Comparison of ENCODE assay signal across 29 cellular contexts in the genomic region with DNA sequence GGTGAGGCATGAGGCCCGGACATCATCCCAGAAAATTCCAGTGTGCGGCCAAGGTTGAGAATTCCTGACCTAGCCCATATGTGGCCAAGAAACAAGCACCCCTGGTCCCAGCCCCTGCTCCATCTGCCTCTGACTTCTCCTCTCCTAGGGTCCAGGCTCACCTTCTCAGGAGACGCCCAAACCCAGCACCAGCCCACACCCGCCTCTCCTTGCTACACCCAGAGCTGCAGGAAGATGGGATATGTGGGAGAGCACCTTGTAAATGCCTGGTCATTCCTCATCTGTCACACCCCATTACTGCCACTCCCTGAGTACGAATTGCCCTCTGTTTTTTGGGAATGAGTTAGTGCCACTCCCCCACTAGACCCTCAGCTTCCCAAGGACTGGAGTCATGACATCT. TPM values are rescaled to one million over a fixed set of nuclear protein-coding genes. Genes with fewer than 3 reads are reported as not detected.
"Had no signal": no experiment of that assay in that cellular context is flagged by ENCODE, and none has a peak within 500 bp of the region (broad histone marks: within the 10 kb centered on the region; RNA-seq: fewer than 3 reads in every experiment).

No MANE protein-coding gene starts in this region.

- H3K9ac ChIP-seq: parathyroid adenoma had no signal

- H3K27me3 ChIP-seq: gastrocnemius medialis, right atrium auricular region, transverse colon, uterus had no signal

- H3K9me3 ChIP-seq: gastrocnemius medialis, right atrium auricular region, spleen, transverse colon, uterus had no signal

- H3K4me3 Mint-ChIP-seq: activated naive CD8-positive, alpha-beta T cell; activated T-cell treated with anti-CD3 and anti-CD28 coated beads, Interleukin-2, amount 50 U/mL, for 4 hours; activated T-helper 17 cell treated with anti-CD3 and anti-CD28 coated beads, Interleukin-2, amount 50 U/mL, for 72 hours; central memory CD8-positive, alpha-beta T cell; naive thymus-derived CD4-positive, alpha-beta T cell; neural crest cell had no signal

- H3K4me3 ChIP-seq: gastrocnemius medialis, right atrium auricular region, spleen, transverse colon, uterus had no signal

- H3K79me2 ChIP-seq: parathyroid adenoma had no signal

- H2AFZ ChIP-seq: parathyroid adenoma had no signal

- H3K9me3 Mint-ChIP-seq: activated T-cell treated with anti-CD3 and anti-CD28 coated beads, Interleukin-2, amount 50 U/mL, for 4 hours; activated T-helper 17 cell treated with anti-CD3 and anti-CD28 coated beads, Interleukin-2, amount 50 U/mL, for 72 hours; central memory CD8-positive, alpha-beta T cell; neural crest cell had no signal

- H3K4me1 Mint-ChIP-seq: activated T-helper 17 cell treated with anti-CD3 and anti-CD28 coated beads, Interleukin-2, amount 50 U/mL, for 72 hours; central memory CD8-positive, alpha-beta T cell had no signal

- H3K27ac Mint-ChIP-seq: activated naive CD8-positive, alpha-beta T cell; activated T-helper 17 cell treated with anti-CD3 and anti-CD28 coated beads, Interleukin-2, amount 50 U/mL, for 72 hours; naive thymus-derived CD4-positive, alpha-beta T cell had no signal

- H3K4me1 ChIP-seq: gastrocnemius medialis, parathyroid adenoma, right atrium auricular region, spleen, transverse colon, uterus had no signal

- DNase-seq: activated CD4-positive, alpha-beta T cell treated with anti-CD3 and anti-CD28 coated beads for 4 hours; activated CD4-positive, alpha-beta T cell treated with anti-CD3 and anti-CD28 coated beads, Interleukin-2, amount 50 U/mL, for 4 hours; activated naive CD4-positive, alpha-beta T cell; activated T-cell treated with anti-CD3 and anti-CD28 coated beads, Interleukin-2, amount 50 U/mL, for 4 hours; anterior cingulate cortex; effector CD8-positive, alpha-beta T cell; gastrocnemius medialis; glutamatergic neuron; left cardiac atrium; midbrain; naive thymus-derived CD4-positive, alpha-beta T cell; nucleus accumbens; spleen; stimulated activated naive CD4-positive, alpha-beta T cell treated with Interleukin-2 at 50 U/mL for 16 hours; transverse colon; uterus had no signal

- H3K36me3 ChIP-seq: gastrocnemius medialis, right atrium auricular region, spleen, transverse colon, uterus had no signal

- H3K36me3 Mint-ChIP-seq: activated naive CD8-positive, alpha-beta T cell; naive thymus-derived CD4-positive, alpha-beta T cell had no signal

- H3K27ac ChIP-seq: gastrocnemius medialis, parathyroid adenoma, right atrium auricular region, spleen, transverse colon, uterus, VCaP had no signal

- ATAC-seq: activated T-cell treated with anti-CD3 and anti-CD28 coated beads, Interleukin-2, amount 50 U/mL, for 4 hours; activated T-helper 17 cell treated with anti-CD3 and anti-CD28 coated beads, Interleukin-2, amount 50 U/mL, for 72 hours; gastrocnemius medialis; left cardiac atrium; naive thymus-derived CD4-positive, alpha-beta T cell had no signal

- H3K27me3 Mint-ChIP-seq: activated naive CD8-positive, alpha-beta T cell; activated T-helper 17 cell treated with anti-CD3 and anti-CD28 coated beads, Interleukin-2, amount 50 U/mL, for 72 hours had no signal

RNA-seq across cellular contexts. Expression of gene ATP6V1B1, which starts 7.3 kb away (rescaled TPM):
- total RNA-seq: activated T-cell treated with anti-CD3 and anti-CD28 coated beads, Interleukin-2, amount 50 U/mL, for 4 hours; activated T-helper 17 cell treated with anti-CD3 and anti-CD28 coated beads, Interleukin-2, amount 50 U/mL, for 72 hours; bronchial epithelial cell; dermis microvascular lymphatic vessel endothelial cell; liver; naive thymus-derived CD4-positive, alpha-beta T cell; pulmonary artery endothelial cell; right atrium auricular region; spleen; T-helper 1 cell treated with Interleukin-12 subunit alpha and Interleukin-12 subunit beta and Interleukin-4 antibody, amounts not matched to agents 30 ng/mL and 1 ng/mL, for 36 hours; temporal lobe; transverse colon had no signal
- polyA plus RNA-seq: liver; naive thymus-derived CD4-positive, alpha-beta T cell had no signal

RNA-seq across cellular contexts. Expression of gene VAX2, which starts 28.0 kb away (rescaled TPM):
- total RNA-seq: activated T-helper 17 cell treated with anti-CD3 and anti-CD28 coated beads, Interleukin-2, amount 50 U/mL, for 72 hours; bronchial epithelial cell; dermis microvascular lymphatic vessel endothelial cell; liver; naive thymus-derived CD4-positive, alpha-beta T cell; spleen; T-helper 1 cell treated with Interleukin-12 subunit alpha and Interleukin-12 subunit beta and Interleukin-4 antibody, amounts not matched to agents 30 ng/mL and 1 ng/mL, for 36 hours; transverse colon had no signal
- polyA plus RNA-seq: naive thymus-derived CD4-positive, alpha-beta T cell had no signal

RNA-seq across cellular contexts. Expression of gene ANKRD53, which starts 50.1 kb away (rescaled TPM):
- total RNA-seq: activated T-cell treated with anti-CD3 and anti-CD28 coated beads, Interleukin-2, amount 50 U/mL, for 4 hours; bronchial epithelial cell; T-helper 1 cell treated with Interleukin-12 subunit alpha and Interleukin-12 subunit beta and Interleukin-4 antibody, amounts not matched to agents 30 ng/mL and 1 ng/mL, for 36 hours had no signal
- polyA plus RNA-seq: naive thymus-derived CD4-positive, alpha-beta T cell had no signal
